1 cellular context compared by ENCODE assay signal in the genomic region with DNA sequence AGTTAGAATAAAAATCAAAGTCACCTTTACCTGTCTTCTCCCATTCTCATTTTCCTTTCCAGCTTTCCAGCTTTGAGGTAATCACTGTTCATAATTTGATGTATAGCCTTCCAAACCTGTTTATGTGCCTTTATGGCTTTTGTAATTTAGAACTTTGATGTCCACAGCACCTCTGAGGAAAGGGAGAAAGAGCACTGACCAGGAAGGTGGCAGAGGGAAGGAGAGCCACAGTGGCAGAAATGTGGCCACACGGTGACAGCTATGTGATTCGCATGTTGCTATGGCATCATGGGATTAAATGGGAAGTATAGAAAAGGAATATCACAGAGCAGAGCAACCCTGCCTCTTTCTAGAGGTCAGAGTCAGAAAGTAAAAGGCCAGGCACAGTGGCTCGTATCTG.
TF ChIP-seq lines count a peak whose summit lies in the region.

No MANE protein-coding gene starts in this region.

TF ChIP-seq in SK-N-SH treated with all-trans-retinoic acid at 6 μM for 48 hours, 23 proteins besides CTCF, POLR2A, EP300 and RAD21 (continued from another document):
- TF ChIP-seq, protein P1, sequence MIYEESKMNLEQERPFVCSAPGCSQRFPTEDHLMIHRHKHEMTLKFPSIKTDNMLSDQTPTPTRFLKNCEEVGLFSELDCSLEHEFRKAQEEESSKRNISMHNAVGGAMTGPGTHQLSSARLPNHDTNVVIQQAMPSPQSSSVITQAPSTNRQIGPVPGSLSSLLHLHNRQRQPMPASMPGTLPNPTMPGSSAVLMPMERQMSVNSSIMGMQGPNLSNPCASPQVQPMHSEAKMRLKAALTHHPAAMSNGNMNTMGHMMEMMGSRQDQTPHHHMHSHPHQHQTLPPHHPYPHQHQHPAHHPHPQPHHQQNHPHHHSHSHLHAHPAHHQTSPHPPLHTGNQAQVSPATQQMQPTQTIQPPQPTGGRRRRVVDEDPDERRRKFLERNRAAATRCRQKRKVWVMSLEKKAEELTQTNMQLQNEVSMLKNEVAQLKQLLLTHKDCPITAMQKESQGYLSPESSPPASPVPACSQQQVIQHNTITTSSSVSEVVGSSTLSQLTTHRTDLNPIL (CRISPR knock-in tag; IDR thresholded peaks at IDR 0.05; ENCODE audit: low read depth) = no peak
- no peak for TF ChIP-seq RARB (CRISPR knock-in tag; IDR thresholded peaks at IDR 0.05)
- no peak for TF ChIP-seq ZNF70 (CRISPR knock-in tag; IDR thresholded peaks at IDR 0.05)
- no peak for TF ChIP-seq ZNF565 (CRISPR knock-in tag; conservative IDR thresholded peaks at IDR 0.05; ENCODE audit: low read depth)
- no peak for TF ChIP-seq SNAI2 (CRISPR knock-in tag; IDR thresholded peaks at IDR 0.05)
TF ChIP-seq in SK-N-SH treated with all-trans-retinoic acid at 6 μM for 48 hours: peak in this region for 0.
